In the genomic region with DNA sequence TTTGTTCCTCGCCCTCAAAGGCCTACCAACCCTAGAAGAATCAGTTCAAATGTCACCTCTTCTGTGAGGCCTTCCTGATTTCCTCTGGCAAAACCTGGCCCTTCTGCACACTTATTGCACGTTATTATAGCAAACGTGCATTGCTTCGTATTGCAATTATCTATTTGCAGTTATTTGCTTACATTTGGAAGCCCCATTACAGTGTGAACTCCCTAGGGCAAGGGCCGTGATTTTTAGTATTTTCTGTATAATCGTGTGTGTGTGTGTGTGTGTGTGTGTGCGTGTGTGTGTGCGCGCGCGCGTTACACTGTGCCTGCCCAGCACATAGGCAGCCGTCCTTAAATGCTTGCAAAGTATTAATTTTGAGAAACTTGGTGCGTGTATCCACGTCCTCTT, we compare ENCODE assay signal across 1 cellular context.
TF ChIP-seq lines count a peak whose summit lies in the region.

No MANE protein-coding gene starts in this region.

TF ChIP-seq in K562, 482 proteins besides CTCF, POLR2A, EP300 and RAD21 (continued from another document):
- TF ChIP-seq, protein P1, sequence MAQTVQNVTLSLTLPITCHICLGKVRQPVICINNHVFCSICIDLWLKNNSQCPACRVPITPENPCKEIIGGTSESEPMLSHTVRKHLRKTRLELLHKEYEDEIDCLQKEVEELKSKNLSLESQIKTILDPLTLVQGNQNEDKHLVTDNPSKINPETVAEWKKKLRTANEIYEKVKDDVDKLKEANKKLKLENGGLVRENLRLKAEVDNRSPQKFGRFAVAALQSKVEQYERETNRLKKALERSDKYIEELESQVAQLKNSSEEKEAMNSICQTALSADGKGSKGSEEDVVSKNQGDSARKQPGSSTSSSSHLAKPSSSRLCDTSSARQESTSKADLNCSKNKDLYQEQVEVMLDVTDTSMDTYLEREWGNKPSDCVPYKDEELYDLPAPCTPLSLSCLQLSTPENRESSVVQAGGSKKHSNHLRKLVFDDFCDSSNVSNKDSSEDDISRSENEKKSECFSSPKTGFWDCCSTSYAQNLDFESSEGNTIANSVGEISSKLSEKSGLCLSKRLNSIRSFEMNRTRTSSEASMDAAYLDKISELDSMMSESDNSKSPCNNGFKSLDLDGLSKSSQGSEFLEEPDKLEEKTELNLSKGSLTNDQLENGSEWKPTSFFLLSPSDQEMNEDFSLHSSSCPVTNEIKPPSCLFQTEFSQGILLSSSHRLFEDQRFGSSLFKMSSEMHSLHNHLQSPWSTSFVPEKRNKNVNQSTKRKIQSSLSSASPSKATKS (CRISPR knock-in tag; IDR thresholded peaks at IDR 0.05) = no peak
- TF ChIP-seq, protein P2, sequence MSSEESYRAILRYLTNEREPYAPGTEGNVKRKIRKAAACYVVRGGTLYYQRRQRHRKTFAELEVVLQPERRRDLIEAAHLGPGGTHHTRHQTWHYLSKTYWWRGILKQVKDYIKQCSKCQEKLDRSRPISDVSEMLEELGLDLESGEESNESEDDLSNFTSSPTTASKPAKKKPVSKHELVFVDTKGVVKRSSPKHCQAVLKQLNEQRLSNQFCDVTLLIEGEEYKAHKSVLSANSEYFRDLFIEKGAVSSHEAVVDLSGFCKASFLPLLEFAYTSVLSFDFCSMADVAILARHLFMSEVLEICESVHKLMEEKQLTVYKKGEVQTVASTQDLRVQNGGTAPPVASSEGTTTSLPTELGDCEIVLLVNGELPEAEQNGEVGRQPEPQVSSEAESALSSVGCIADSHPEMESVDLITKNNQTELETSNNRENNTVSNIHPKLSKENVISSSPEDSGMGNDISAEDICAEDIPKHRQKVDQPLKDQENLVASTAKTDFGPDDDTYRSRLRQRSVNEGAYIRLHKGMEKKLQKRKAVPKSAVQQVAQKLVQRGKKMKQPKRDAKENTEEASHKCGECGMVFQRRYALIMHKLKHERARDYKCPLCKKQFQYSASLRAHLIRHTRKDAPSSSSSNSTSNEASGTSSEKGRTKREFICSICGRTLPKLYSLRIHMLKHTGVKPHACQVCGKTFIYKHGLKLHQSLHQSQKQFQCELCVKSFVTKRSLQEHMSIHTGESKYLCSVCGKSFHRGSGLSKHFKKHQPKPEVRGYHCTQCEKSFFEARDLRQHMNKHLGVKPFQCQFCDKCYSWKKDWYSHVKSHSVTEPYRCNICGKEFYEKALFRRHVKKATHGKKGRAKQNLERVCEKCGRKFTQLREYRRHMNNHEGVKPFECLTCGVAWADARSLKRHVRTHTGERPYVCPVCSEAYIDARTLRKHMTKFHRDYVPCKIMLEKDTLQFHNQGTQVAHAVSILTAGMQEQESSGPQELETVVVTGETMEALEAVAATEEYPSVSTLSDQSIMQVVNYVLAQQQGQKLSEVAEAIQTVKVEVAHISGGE (CRISPR knock-in tag; IDR thresholded peaks at IDR 0.05) = 0 out of 6 replicates have a peak, but pooled peaks of 1 of the 3 experiments have one; percentile 15
- TF ChIP-seq SMARCA5 (IDR thresholded peaks at IDR 0.05) (0 out of 2 replicates have a peak, but pooled peaks have one; percentile 22), ZNF282 (CRISPR knock-in tag; IDR thresholded peaks at IDR 0.05) (no peak), CBX2 (IDR thresholded peaks at IDR 0.05; ENCODE audit: insufficient read depth, low read length, poor library complexity, severe bottlenecking) (no peak), CXXC5 (CRISPR knock-in tag; IDR thresholded peaks at IDR 0.05) (peak; percentile 57), ZNF212 (CRISPR knock-in tag; IDR thresholded peaks at IDR 0.05) (no peak), MTA3 (IDR thresholded peaks at IDR 0.05; ENCODE audit: borderline replicate concordance) (0 out of 2 replicates have a peak, but pooled peaks have one; percentile 11), PURB (CRISPR knock-in tag; IDR thresholded peaks at IDR 0.05; ENCODE audit: low read depth) (no peak), COPS2 (conservative IDR thresholded peaks at IDR 0.05) (no peak), PHF20 (IDR thresholded peaks at IDR 0.05; ENCODE audit: partially characterized antibody) (peak; percentile 23), NR2C1 (IDR thresholded peaks at IDR 0.05) (no peak), NR2C1 (tag; IDR thresholded peaks at IDR 0.05) (no peak), SMARCA4 (IDR thresholded peaks at IDR 0.05) (0 out of 2 replicates have a peak, but pooled peaks have one; percentile 29), ATF1 (CRISPR knock-in tag; IDR thresholded peaks at IDR 0.05) (no peak), ATF1 (tag; IDR thresholded peaks at IDR 0.05) (peak; percentile 58), GABPA (tag; conservative IDR thresholded peaks at IDR 0.05; ENCODE audit: low read depth) (0 out of 2 replicates have a peak, but pooled peaks have one; percentile 25), TBP (optimal IDR thresholded peaks at IDR 0.05; ENCODE audit: low read depth, low read length) (no peak), SMAD4 (CRISPR knock-in tag; conservative IDR thresholded peaks at IDR 0.05) (no peak; the same call in 1 of the 2 replicates), PHF21A (IDR thresholded peaks at IDR 0.05; ENCODE audit: borderline replicate concordance, low read depth) (0 out of 2 replicates have a peak, but pooled peaks have one; percentile 67), HNRNPLL (IDR thresholded peaks at IDR 0.05; ENCODE audit: low read depth, low read length, poor library complexity, severe bottlenecking) (no peak), ZFP36 (IDR thresholded peaks at IDR 0.05; ENCODE audit: low read depth, low read length, partially characterized antibody) (peak; percentile 84), ARID1B (IDR thresholded peaks at IDR 0.05) (0 out of 2 replicates have a peak, but pooled peaks have one; percentile 34), RBM14 (IDR thresholded peaks at IDR 0.05; ENCODE audit: borderline replicate concordance, insufficient read depth, low read depth, low read length) (no peak), ZNF75A (CRISPR knock-in tag; IDR thresholded peaks at IDR 0.05) (no peak), JUND (IDR thresholded peaks at IDR 0.05; ENCODE audit: borderline replicate concordance, low read depth, low read length) (0 out of 2 replicates have a peak, but pooled peaks have one; percentile 11), JUND (tag; IDR thresholded peaks at IDR 0.05; ENCODE audit: borderline replicate concordance, low read depth, low read length) (no peak), RBFOX2 (IDR thresholded peaks at IDR 0.05; ENCODE audit: low read depth, low read length) (no peak), HDAC2 (IDR thresholded peaks at IDR 0.05) (0 out of 2 replicates have a peak, but pooled peaks have one; percentile 28)
- TF ChIP-seq, protein P3, sequence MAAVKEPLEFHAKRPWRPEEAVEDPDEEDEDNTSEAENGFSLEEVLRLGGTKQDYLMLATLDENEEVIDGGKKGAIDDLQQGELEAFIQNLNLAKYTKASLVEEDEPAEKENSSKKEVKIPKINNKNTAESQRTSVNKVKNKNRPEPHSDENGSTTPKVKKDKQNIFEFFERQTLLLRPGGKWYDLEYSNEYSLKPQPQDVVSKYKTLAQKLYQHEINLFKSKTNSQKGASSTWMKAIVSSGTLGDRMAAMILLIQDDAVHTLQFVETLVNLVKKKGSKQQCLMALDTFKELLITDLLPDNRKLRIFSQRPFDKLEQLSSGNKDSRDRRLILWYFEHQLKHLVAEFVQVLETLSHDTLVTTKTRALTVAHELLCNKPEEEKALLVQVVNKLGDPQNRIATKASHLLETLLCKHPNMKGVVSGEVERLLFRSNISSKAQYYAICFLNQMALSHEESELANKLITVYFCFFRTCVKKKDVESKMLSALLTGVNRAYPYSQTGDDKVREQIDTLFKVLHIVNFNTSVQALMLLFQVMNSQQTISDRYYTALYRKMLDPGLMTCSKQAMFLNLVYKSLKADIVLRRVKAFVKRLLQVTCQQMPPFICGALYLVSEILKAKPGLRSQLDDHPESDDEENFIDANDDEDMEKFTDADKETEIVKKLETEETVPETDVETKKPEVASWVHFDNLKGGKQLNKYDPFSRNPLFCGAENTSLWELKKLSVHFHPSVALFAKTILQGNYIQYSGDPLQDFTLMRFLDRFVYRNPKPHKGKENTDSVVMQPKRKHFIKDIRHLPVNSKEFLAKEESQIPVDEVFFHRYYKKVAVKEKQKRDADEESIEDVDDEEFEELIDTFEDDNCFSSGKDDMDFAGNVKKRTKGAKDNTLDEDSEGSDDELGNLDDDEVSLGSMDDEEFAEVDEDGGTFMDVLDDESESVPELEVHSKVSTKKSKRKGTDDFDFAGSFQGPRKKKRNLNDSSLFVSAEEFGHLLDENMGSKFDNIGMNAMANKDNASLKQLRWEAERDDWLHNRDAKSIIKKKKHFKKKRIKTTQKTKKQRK (IDR thresholded peaks at IDR 0.05; ENCODE audit: borderline replicate concordance, low read depth, low read length) = no peak
- TF ChIP-seq, protein P4, sequence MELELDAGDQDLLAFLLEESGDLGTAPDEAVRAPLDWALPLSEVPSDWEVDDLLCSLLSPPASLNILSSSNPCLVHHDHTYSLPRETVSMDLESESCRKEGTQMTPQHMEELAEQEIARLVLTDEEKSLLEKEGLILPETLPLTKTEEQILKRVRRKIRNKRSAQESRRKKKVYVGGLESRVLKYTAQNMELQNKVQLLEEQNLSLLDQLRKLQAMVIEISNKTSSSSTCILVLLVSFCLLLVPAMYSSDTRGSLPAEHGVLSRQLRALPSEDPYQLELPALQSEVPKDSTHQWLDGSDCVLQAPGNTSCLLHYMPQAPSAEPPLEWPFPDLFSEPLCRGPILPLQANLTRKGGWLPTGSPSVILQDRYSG (tag; conservative IDR thresholded peaks at IDR 0.05; ENCODE audit: low read depth) = no peak
- TF ChIP-seq, protein P5, sequence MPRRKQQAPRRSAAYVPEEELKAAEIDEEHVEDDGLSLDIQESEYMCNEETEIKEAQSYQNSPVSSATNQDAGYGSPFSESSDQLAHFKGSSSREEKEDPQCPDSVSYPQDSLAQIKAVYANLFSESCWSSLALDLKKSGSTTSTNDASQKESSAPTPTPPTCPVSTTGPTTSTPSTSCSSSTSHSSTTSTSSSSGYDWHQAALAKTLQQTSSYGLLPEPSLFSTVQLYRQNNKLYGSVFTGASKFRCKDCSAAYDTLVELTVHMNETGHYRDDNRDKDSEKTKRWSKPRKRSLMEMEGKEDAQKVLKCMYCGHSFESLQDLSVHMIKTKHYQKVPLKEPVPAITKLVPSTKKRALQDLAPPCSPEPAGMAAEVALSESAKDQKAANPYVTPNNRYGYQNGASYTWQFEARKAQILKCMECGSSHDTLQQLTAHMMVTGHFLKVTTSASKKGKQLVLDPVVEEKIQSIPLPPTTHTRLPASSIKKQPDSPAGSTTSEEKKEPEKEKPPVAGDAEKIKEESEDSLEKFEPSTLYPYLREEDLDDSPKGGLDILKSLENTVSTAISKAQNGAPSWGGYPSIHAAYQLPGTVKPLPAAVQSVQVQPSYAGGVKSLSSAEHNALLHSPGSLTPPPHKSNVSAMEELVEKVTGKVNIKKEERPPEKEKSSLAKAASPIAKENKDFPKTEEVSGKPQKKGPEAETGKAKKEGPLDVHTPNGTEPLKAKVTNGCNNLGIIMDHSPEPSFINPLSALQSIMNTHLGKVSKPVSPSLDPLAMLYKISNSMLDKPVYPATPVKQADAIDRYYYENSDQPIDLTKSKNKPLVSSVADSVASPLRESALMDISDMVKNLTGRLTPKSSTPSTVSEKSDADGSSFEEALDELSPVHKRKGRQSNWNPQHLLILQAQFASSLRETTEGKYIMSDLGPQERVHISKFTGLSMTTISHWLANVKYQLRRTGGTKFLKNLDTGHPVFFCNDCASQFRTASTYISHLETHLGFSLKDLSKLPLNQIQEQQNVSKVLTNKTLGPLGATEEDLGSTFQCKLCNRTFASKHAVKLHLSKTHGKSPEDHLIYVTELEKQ (CRISPR knock-in tag; IDR thresholded peaks at IDR 0.05) = no peak
- TF ChIP-seq, protein P6, sequence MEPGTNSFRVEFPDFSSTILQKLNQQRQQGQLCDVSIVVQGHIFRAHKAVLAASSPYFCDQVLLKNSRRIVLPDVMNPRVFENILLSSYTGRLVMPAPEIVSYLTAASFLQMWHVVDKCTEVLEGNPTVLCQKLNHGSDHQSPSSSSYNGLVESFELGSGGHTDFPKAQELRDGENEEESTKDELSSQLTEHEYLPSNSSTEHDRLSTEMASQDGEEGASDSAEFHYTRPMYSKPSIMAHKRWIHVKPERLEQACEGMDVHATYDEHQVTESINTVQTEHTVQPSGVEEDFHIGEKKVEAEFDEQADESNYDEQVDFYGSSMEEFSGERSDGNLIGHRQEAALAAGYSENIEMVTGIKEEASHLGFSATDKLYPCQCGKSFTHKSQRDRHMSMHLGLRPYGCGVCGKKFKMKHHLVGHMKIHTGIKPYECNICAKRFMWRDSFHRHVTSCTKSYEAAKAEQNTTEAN (CRISPR knock-in tag; IDR thresholded peaks at IDR 0.05) = no peak
- TF ChIP-seq, protein P7, sequence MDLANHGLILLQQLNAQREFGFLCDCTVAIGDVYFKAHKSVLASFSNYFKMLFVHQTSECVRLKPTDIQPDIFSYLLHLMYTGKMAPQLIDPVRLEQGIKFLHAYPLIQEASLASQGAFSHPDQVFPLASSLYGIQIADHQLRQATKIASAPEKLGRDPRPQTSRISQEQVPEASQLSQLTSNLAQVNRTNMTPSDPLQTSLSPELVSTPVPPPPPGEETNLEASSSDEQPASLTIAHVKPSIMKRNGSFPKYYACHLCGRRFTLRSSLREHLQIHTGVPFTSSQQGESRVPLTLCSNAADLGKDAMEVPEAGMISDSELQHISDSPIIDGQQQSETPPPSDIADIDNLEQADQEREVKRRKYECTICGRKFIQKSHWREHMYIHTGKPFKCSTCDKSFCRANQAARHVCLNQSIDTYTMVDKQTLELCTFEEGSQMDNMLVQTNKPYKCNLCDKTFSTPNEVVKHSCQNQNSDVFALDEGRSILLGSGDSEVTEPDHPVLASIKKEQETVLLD (IDR thresholded peaks at IDR 0.05) = 0 out of 2 replicates have a peak, but pooled peaks have one; percentile 48
TF ChIP-seq in K562: peak in this region for 17.
